6 cellular contexts compared by ENCODE assay signal in the genomic region with DNA sequence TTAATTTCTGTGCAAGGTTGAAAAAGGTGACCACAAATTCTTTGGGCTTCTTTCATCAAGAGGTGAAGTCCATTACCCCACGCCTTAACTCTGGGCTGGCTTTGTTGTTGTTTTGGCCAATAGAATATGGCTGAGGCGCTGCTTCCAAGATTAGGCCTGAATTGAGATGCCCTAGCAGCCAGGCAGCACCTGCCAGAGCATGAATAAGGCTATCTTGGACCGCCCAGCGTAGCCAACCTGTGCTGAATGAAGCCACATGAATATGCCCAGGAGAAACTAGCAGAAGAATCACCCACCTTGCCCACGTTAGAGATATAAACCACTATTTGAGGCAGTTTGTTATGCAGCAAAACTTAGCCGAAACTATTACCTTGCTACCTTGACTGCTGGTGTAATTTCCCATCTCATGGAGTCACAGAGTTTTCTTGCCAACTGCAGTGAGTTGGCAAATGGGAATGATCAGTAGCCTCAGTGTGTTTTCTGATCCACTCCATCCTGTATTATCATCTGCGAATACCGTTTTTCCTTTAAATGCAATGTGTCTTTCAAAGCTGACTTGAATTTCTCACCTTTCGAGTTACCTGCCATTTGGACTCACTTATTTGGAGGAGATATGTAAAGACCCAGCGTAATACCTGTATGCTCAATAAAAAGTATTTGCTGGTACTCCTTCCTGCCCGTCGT. TPM values are rescaled to one million over a fixed set of nuclear protein-coding genes. Genes with fewer than 3 reads are reported as not detected.
DNase-seq lines count a peak whose midpoint lies in the region; ATAC-seq, FAIRE-seq and TF ChIP-seq lines count a peak whose summit lies in the region.

No MANE protein-coding gene starts in this region.

- no peaks in the 10 kb centered on the region for H3K9me1 ChIP-seq in keratinocyte (ENCODE audit: control insufficient read depth, extremely low read depth, insufficient read depth, low read length)

- dilution Hi-C loops in keratinocyte (cut with MboI; ENCODE audit: extremely low pct_ligation_motif_present, low sequenced_read_pairs): no loop called here

- H3K4me3 Mint-ChIP-seq in CD14-positive monocyte: peak overlapping the region; percentile 97 to 98

- H4K20me1 ChIP-seq in keratinocyte (ENCODE audit: control insufficient read depth, extremely low read depth, insufficient read depth, low read length): no peaks in the 10 kb centered on the region

- DNase-seq in CD14-positive monocyte (ENCODE audit: low spot score) (no peak), SJCRH30 (no peak), keratinocyte (ENCODE audit: low read depth, low spot score) (no peak)

- H3K4me1 ChIP-seq in SJCRH30 (no peaks in the 10 kb centered on the region), keratinocyte (ENCODE audit: control insufficient read depth, extremely low read depth, insufficient read depth, low read length) (peaks cover 15% of the 10 kb centered on the region)

- H3K36me3 ChIP-seq in SJCRH30: no peaks in the 10 kb centered on the region
- no peaks in the 10 kb centered on the region for H3K36me3 ChIP-seq in keratinocyte (ENCODE audit: control insufficient read depth in 2 of 2, extremely low read depth in 1 of 2, insufficient read depth in 2 of 2, low read length in 2 of 2)

- peak overlapping the region; percentile 91 for H3K9ac ChIP-seq in keratinocyte (ENCODE audit: control insufficient read depth, extremely low read depth, insufficient read depth, low read length)

- H3K4me2 ChIP-seq in keratinocyte (ENCODE audit: control insufficient read depth, extremely low read depth, insufficient read depth, low read depth, low read length): peak overlapping the region; percentile 96

- no peaks in the 10 kb centered on the region for H3K79me2 ChIP-seq in keratinocyte (ENCODE audit: control insufficient read depth, insufficient read depth, low read length)

- FAIRE-seq in keratinocyte (lab: Jason Lieb, UNC): no peak

- H3K27ac Mint-ChIP-seq in CD14-positive monocyte: peak overlapping the region; percentile 94 to 97 (median 96)

- H3K27ac ChIP-seq in SJCRH30 (peak overlapping the region; percentile 59; the same call in 1 of the 2 replicates), keratinocyte (ENCODE audit: control insufficient read depth, insufficient read depth, low read length) (peak overlapping the region; percentile 89)

- H3K4me1 Mint-ChIP-seq in CD14-positive monocyte: peaks cover 45% of the 10 kb centered on the region

- ATAC-seq in HG03045 (IDR thresholded peaks at IDR 0.05; ENCODE audit: unreplicated experiment): no peak
- no peak for ATAC-seq in GM21528 (IDR thresholded peaks at IDR 0.05; ENCODE audit: low FRiP score, unreplicated experiment)
- ATAC-seq in GM19324 (IDR thresholded peaks at IDR 0.05; ENCODE audit: low FRiP score, unreplicated experiment): no peak

- peaks cover 19 to 20% of the 10 kb centered on the region in 2 donors for H3K36me3 Mint-ChIP-seq in CD14-positive monocyte

- H3K9me3 ChIP-seq in SJCRH30 (replicated peaks) (no peaks in the 10 kb centered on the region), keratinocyte (ENCODE audit: control insufficient read depth, low read depth, low read length) (no peaks in the 10 kb centered on the region)

- no peaks in the 10 kb centered on the region for H3K9me3 Mint-ChIP-seq in CD14-positive monocyte

- H3K4me3 ChIP-seq in SJCRH30 (peak overlapping the region; percentile 89), keratinocyte (ENCODE audit: control insufficient read depth in 2 of 3, extremely low read depth in 1 of 3, insufficient read depth in 2 of 3, low read depth in 1 of 3, low read length in 3 of 3) (peak overlapping the region; percentile 82 to 99 (median 86))

- peak overlapping the region; percentile 97 for H2AFZ ChIP-seq in keratinocyte (ENCODE audit: control insufficient read depth, low read length)

- TF ChIP-seq CTCF in CD14-positive monocyte (IDR thresholded peaks at IDR 0.05): no peak
- no peak for TF ChIP-seq CTCF in keratinocyte (optimal IDR thresholded peaks at IDR 0.05 in 1 of 3, IDR thresholded peaks at IDR 0.05 in 1 of 3, conservative IDR thresholded peaks at IDR 0.05 in 1 of 3; ENCODE audit: extremely low read depth in 1 of 3, insufficient read depth in 2 of 3, low read length in 3 of 3)

- no peaks in the 10 kb centered on the region for H3K27me3 Mint-ChIP-seq in CD14-positive monocyte (ENCODE audit: low read depth in 3 of 3)

- H3K27me3 ChIP-seq in SJCRH30: no peaks in the 10 kb centered on the region
- no peaks in the 10 kb centered on the region for H3K27me3 ChIP-seq in keratinocyte (ENCODE audit: control insufficient read depth, extremely low read depth, insufficient read depth, low read length)

- intact Hi-C loops in CD14-positive monocyte (cut with micrococcal nuclease): no loop called here

RNA-seq across cellular contexts. Expression of a gene that starts 0.7 kb away (rescaled TPM):
- polyA plus RNA-seq in CD14-positive monocyte: 1 to 10 TPM in 1 of 2 donors, under 1 TPM in 1; 0.32 to 2.2 TPM
- total RNA-seq in SJCRH30 (2014; rRNA removed; shearing (Covaris generic)): 3.1 and 4.2 TPM in 2 replicates
- polyA plus RNA-seq in keratinocyte: 1.7 to 2.4 TPM (median 1.7 TPM) in 3 replicates
- 5.0 TPM for polyA plus RNA-seq in keratinocyte (2011; ENCODE audit: low read depth)
- polyA plus RNA-seq in keratinocyte (2011; cell fraction: cytosol; rRNA removed): 1.3 and 1.8 TPM in 2 replicates
- polyA plus RNA-seq in keratinocyte (2011; cell fraction: nucleus; rRNA removed): 1.9 and 3.8 TPM in 2 replicates
- 1.7 and 2.2 TPM in 2 replicates for polyA plus RNA-seq in keratinocyte (2012; ENCODE audit: low replicate concordance)
- 0.23 to 3.6 TPM (median 1.4 TPM) in 3 replicates for polyA minus RNA-seq in keratinocyte
- polyA minus RNA-seq in keratinocyte (2011; cell fraction: cytosol; rRNA and poly(A)+ RNA removed): not detected
- polyA minus RNA-seq in keratinocyte (2011; cell fraction: nucleus; rRNA and poly(A)+ RNA removed): 2.1 and 6.4 TPM in 2 replicates

RNA-seq across cellular contexts. Expression of a gene that starts 0.7 kb away (rescaled TPM):
- polyA plus RNA-seq in CD14-positive monocyte (1 to 10 TPM; 6.1 to 8.2 TPM), keratinocyte (2.1 to 4.9 TPM (median 2.4 TPM) in 3 replicates)
- total RNA-seq in SJCRH30 (2014; rRNA removed; shearing (Covaris generic)): 7.7 TPM in 2 replicates
- 3.6 TPM for polyA plus RNA-seq in keratinocyte (2011; ENCODE audit: low read depth)
- 1.6 and 4.1 TPM in 2 replicates for polyA plus RNA-seq in keratinocyte (2011; cell fraction: cytosol; rRNA removed)
- polyA plus RNA-seq in keratinocyte (2011; cell fraction: nucleus; rRNA removed): 4.3 and 6.0 TPM in 2 replicates
- 2.5 and 4.9 TPM in 2 replicates for polyA plus RNA-seq in keratinocyte (2012; ENCODE audit: low replicate concordance)
- polyA minus RNA-seq in keratinocyte: 0.40 to 1.2 TPM in 2 of 3 replicates, not detected in the other
- polyA minus RNA-seq in keratinocyte (2011; cell fraction: cytosol; rRNA and poly(A)+ RNA removed): not detected
- polyA minus RNA-seq in keratinocyte (2011; cell fraction: nucleus; rRNA and poly(A)+ RNA removed): 1.1 and 1.3 TPM in 2 replicates

RNA-seq across cellular contexts. Expression of a gene that starts 12.6 kb away (rescaled TPM):
- polyA plus RNA-seq in CD14-positive monocyte (under 1 TPM; 0.11 to 0.29 TPM), keratinocyte (0.31 to 0.75 TPM (median 0.48 TPM) in 3 replicates)
- total RNA-seq in SJCRH30 (2014; rRNA removed; shearing (Covaris generic)): 0.24 and 0.25 TPM in 2 replicates
- 1.1 TPM for polyA plus RNA-seq in keratinocyte (2011; ENCODE audit: low read depth)
- 0.46 and 0.51 TPM in 2 replicates for polyA plus RNA-seq in keratinocyte (2011; cell fraction: cytosol; rRNA removed)
- polyA plus RNA-seq in keratinocyte (2011; cell fraction: nucleus; rRNA removed): 0.35 and 0.61 TPM in 2 replicates
- polyA plus RNA-seq in keratinocyte (2012; ENCODE audit: low replicate concordance): 0.49 and 0.71 TPM in 2 replicates
- polyA minus RNA-seq in keratinocyte: 0.35 to 0.66 TPM in 2 of 3 replicates, not detected in the other
- not detected for polyA minus RNA-seq in keratinocyte (2011; cell fraction: cytosol; rRNA and poly(A)+ RNA removed)
- 0.85 TPM in 1 of 2 replicates, not detected in the other for polyA minus RNA-seq in keratinocyte (2011; cell fraction: nucleus; rRNA and poly(A)+ RNA removed)

RNA-seq across cellular contexts. Expression of a gene that starts 26.8 kb away (rescaled TPM):
- polyA plus RNA-seq in CD14-positive monocyte (10 to 100 TPM; 24.9 to 33.8 TPM), keratinocyte (16.4 to 37.7 TPM (median 22.2 TPM) in 3 replicates)
- 33.4 and 42.4 TPM in 2 replicates for total RNA-seq in SJCRH30 (2014; rRNA removed; shearing (Covaris generic))
- 241 TPM for polyA plus RNA-seq in keratinocyte (2011; ENCODE audit: low read depth)
- polyA plus RNA-seq in keratinocyte (2011; cell fraction: cytosol; rRNA removed): 13.6 and 20.1 TPM in 2 replicates
- 20.3 and 38.7 TPM in 2 replicates for polyA plus RNA-seq in keratinocyte (2011; cell fraction: nucleus; rRNA removed)
- 26.0 and 38.5 TPM in 2 replicates for polyA plus RNA-seq in keratinocyte (2012; ENCODE audit: low replicate concordance)
- 2.0 to 4.5 TPM (median 3.0 TPM) in 3 replicates for polyA minus RNA-seq in keratinocyte
- 4.4 TPM for polyA minus RNA-seq in keratinocyte (2011; cell fraction: cytosol; rRNA and poly(A)+ RNA removed)
- 3.9 and 4.3 TPM in 2 replicates for polyA minus RNA-seq in keratinocyte (2011; cell fraction: nucleus; rRNA and poly(A)+ RNA removed)

RNA-seq across cellular contexts. Expression of a gene that starts 26.9 kb away (rescaled TPM):
- polyA plus RNA-seq in CD14-positive monocyte (10 to 100 TPM in 1 of 2 donors, 1 to 10 TPM in 1; 9.7 to 14.2 TPM), keratinocyte (26.5 to 45.2 TPM (median 27.5 TPM) in 3 replicates)
- 116 TPM in 2 replicates for total RNA-seq in SJCRH30 (2014; rRNA removed; shearing (Covaris generic))
- polyA plus RNA-seq in keratinocyte (2011; ENCODE audit: low read depth): 33.4 TPM
- 24.7 and 36.8 TPM in 2 replicates for polyA plus RNA-seq in keratinocyte (2011; cell fraction: cytosol; rRNA removed)
- 16.2 and 18.4 TPM in 2 replicates for polyA plus RNA-seq in keratinocyte (2011; cell fraction: nucleus; rRNA removed)
- polyA plus RNA-seq in keratinocyte (2012; ENCODE audit: low replicate concordance): 24.1 and 33.0 TPM in 2 replicates
- 14.8 to 17.7 TPM (median 15.3 TPM) in 3 replicates for polyA minus RNA-seq in keratinocyte
- polyA minus RNA-seq in keratinocyte (2011; cell fraction: cytosol; rRNA and poly(A)+ RNA removed): 15.7 TPM
- 8.5 and 13.1 TPM in 2 replicates for polyA minus RNA-seq in keratinocyte (2011; cell fraction: nucleus; rRNA and poly(A)+ RNA removed)
